Comparison of ENCODE assay signal across 1 cellular context in the genomic region with DNA sequence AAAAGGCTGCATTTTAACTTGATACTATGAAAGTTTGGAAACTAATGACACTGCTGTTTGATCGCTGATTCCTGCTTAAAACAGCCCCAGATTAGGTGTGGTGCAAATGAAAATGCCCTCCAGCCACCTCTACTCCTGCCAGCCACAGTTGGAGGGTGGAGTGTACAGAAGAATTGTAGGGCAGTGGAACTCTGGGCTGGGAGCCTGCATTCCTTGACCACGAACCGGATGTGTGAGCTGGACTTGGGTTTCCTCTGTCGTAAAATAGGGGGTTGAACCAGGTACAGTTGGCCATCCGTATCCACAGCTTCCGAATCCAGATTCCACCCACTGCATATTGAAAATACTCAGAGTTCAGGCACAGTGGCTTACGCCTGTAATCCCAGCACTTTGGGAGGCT.
TF ChIP-seq lines count a peak whose summit lies in the region.

No MANE protein-coding gene starts in this region.

TF ChIP-seq in HepG2, 621 proteins besides CTCF, POLR2A, EP300 and RAD21 (continued from another document):
- TF ChIP-seq, protein P1, sequence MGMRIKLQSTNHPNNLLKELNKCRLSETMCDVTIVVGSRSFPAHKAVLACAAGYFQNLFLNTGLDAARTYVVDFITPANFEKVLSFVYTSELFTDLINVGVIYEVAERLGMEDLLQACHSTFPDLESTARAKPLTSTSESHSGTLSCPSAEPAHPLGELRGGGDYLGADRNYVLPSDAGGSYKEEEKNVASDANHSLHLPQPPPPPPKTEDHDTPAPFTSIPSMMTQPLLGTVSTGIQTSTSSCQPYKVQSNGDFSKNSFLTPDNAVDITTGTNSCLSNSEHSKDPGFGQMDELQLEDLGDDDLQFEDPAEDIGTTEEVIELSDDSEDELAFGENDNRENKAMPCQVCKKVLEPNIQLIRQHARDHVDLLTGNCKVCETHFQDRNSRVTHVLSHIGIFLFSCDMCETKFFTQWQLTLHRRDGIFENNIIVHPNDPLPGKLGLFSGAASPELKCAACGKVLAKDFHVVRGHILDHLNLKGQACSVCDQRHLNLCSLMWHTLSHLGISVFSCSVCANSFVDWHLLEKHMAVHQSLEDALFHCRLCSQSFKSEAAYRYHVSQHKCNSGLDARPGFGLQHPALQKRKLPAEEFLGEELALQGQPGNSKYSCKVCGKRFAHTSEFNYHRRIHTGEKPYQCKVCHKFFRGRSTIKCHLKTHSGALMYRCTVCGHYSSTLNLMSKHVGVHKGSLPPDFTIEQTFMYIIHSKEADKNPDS (CRISPR knock-in tag; IDR thresholded peaks at IDR 0.05): no peak
- no peak for TF ChIP-seq ZNF543 (CRISPR knock-in tag; IDR thresholded peaks at IDR 0.05)
- TF ChIP-seq, protein P2, sequence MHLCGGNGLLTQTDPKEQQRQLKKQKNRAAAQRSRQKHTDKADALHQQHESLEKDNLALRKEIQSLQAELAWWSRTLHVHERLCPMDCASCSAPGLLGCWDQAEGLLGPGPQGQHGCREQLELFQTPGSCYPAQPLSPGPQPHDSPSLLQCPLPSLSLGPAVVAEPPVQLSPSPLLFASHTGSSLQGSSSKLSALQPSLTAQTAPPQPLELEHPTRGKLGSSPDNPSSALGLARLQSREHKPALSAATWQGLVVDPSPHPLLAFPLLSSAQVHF (CRISPR knock-in tag; IDR thresholded peaks at IDR 0.05): no peak
- TF ChIP-seq CBX2 (IDR thresholded peaks at IDR 0.05; ENCODE audit: low read depth, low read length): no peak
- peak; percentile 59; the same call in 1 of the 2 replicates for TF ChIP-seq CBX2 (CRISPR knock-in tag; IDR thresholded peaks at IDR 0.05; ENCODE audit: low read depth)
- no peak for TF ChIP-seq ZNF558 (CRISPR knock-in tag; IDR thresholded peaks at IDR 0.05; ENCODE audit: borderline replicate concordance)
- TF ChIP-seq PHF21A (CRISPR knock-in tag; IDR thresholded peaks at IDR 0.05): no peak
- no peak for TF ChIP-seq CC2D1A (CRISPR knock-in tag; IDR thresholded peaks at IDR 0.05)
- TF ChIP-seq TEAD3 (CRISPR knock-in tag; optimal IDR thresholded peaks at IDR 0.05; ENCODE audit: borderline replicate concordance): peak; percentile 30
